30 cellular contexts compared by ENCODE assay signal in genomic region chr20:14510341-14510740, GRCh38.
"Had no signal": no experiment of that assay in that cellular context is flagged by ENCODE, and none has a peak within 500 bp of the region (broad histone marks: within the 10 kb centered on the region; RNA-seq: fewer than 3 reads in every experiment).

No MANE protein-coding gene starts in this region.

- H3K4me1 ChIP-seq: adrenal gland, ascending aorta had no signal

- H3K4me3 ChIP-seq: adrenal gland, ascending aorta, cardiac muscle cell had no signal

- FAIRE-seq: bronchial epithelial cell, TTC549 had no signal

- H3K9me3 ChIP-seq: adrenal gland, ascending aorta had no signal

- H3K27me3 ChIP-seq: adrenal gland, ascending aorta, cardiac muscle cell had no signal

- ATAC-seq: activated CD8-positive, alpha-beta T cell treated with anti-CD3 and anti-CD28 coated beads for 36 hours; activated naive CD4-positive, alpha-beta T cell treated with anti-CD3 and anti-CD28 coated beads, Interleukin-2, amount 50 U/mL, for 72 hours; activated T-cell treated with anti-CD3 and anti-CD28 coated beads, Interleukin-2, amount 50 U/mL, for 4 hours; activated T-cell treated with anti-CD3 and anti-CD28 coated beads, Interleukin-2, amount 50 U/mL, for 72 hours; activated T-helper 17 cell treated with anti-CD3 and anti-CD28 coated beads, Interleukin-2, amount 50 U/mL, for 72 hours had no signal

- H3K27ac ChIP-seq: adrenal gland, ascending aorta, cardiac muscle cell, VCaP had no signal

- H3K36me3 ChIP-seq: adrenal gland, ascending aorta, cardiac muscle cell had no signal

- DNase-seq: activated B cell treated with CpG ODN at 0.5 μM for 24 hours; activated CD4-positive, alpha-beta memory T cell treated with anti-CD3 and anti-CD28 coated beads for 36 hours; activated CD4-positive, alpha-beta T cell treated with anti-CD3 and anti-CD28 coated beads for 4 hours; activated CD4-positive, alpha-beta T cell treated with anti-CD3 and anti-CD28 coated beads, Interleukin-2, amount 10 ng/mL, durations not matched to agents 24 days and 14 days; activated CD4-positive, alpha-beta T cell treated with anti-CD3 and anti-CD28 coated beads, Interleukin-2, amount 50 U/mL, for 1 hour; activated CD4-positive, alpha-beta T cell treated with anti-CD3 and anti-CD28 coated beads, Interleukin-2, amount 50 U/mL, for 4 hours; activated CD4-positive, CD25-positive, alpha-beta regulatory T cell treated with anti-CD3 and anti-CD28 coated beads, Interleukin-2, amount 50 U/mL, for 72 hours; activated CD8-positive, alpha-beta memory T cell treated with anti-CD3 and anti-CD28 coated beads, Interleukin-2, amount 50 U/mL, for 4 hours; activated CD8-positive, alpha-beta T cell treated with anti-CD3 and anti-CD28 coated beads for 36 hours; activated effector memory CD4-positive, alpha-beta T cell treated with anti-CD3 and anti-CD28 coated beads, Interleukin-2, amount 50 U/mL, for 16 hours; activated gamma-delta T cell treated with Interleukin-2 at 50 U/mL for 16 hours; activated naive CD4-positive, alpha-beta T cell; activated naive CD4-positive, alpha-beta T cell treated with anti-CD3 and anti-CD28 coated beads for 36 hours; activated naive CD4-positive, alpha-beta T cell treated with anti-CD3 and anti-CD28 coated beads, Interleukin-2, amount 50 U/mL, for 16 hours; activated naive CD8-positive, alpha-beta T cell treated with anti-CD3 and anti-CD28 coated beads for 36 hours; activated T-cell treated with anti-CD3 and anti-CD28 coated beads for 4 hours; activated T-cell treated with anti-CD3 and anti-CD28 coated beads, Interleukin-2, amount 50 U/mL, for 1 hour; activated T-cell treated with anti-CD3 and anti-CD28 coated beads, Interleukin-2, amount 50 U/mL, for 4 hours; activated T-cell treated with anti-CD3 and anti-CD28 coated beads, Interleukin-2, amount 50 U/mL, for 72 hours; adrenal gland; amniotic stem cell; T-helper 2 cell; T-helper 9 cell had no signal
